In the genomic region with DNA sequence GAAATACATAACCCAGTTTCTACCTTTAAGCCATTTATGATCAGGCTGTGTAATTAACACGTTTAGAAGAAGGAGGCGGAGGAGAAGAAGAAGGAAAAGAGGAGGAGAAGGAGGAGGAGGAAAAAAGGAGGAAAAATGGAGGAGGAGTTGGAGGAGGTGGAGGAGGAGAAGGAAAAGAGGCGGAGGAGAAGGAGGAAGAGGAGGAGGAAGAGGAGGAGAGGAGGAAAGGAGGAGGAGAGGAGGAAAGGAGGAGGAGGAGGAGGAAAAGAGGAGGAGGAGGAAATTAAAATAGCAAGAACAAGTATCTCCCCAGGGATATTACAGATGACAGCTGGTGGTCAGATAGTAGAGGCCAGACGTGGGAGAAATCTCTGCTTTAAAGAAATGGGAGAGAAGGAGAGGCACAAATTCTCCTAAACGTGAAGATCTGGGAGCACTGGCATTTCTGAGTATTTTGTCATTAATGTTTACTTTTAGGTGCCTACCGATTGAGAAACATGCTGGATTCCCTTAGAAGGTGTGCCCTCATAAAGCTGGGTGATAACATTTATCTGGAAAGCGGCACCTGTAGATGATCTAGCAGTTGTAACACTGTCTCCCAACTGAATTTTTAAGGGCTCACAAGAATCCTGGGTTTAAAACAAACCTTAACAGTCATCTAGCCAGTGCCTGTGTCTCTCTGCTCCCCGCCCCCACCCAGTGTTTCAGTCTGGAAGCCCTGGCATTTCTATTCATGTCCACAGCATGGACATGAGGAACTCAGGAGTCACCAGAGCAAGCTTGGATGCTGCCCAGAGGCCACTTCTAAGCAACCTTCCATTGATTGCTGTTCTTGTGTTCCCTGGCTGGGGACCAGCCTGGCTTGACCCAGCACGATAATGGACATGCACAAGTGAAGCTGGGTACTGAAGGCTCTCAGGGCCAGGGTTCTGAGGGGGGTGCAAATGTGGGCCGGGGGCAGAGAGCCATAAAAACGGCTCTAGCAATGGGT, we compare ENCODE assay signal across 15 cellular contexts.
"Had no signal": no experiment of that assay in that cellular context is flagged by ENCODE, and none has a peak within 500 bp of the region (broad histone marks: within the 10 kb centered on the region; RNA-seq: fewer than 3 reads in every experiment).

No MANE protein-coding gene starts in this region.

- H3K36me3 ChIP-seq: cardiac muscle cell, neural progenitor cell, vagina had no signal

- H3K4me2 ChIP-seq: neural progenitor cell had no signal

- H3K27ac ChIP-seq: cardiac muscle cell, dorsolateral prefrontal cortex, neural progenitor cell, vagina had no signal

- H3K4me3 ChIP-seq: cardiac muscle cell, dorsolateral prefrontal cortex, neural progenitor cell, vagina had no signal

- H3K4me1 ChIP-seq: vagina had no signal

- H3K27me3 ChIP-seq: cardiac muscle cell, neural progenitor cell, vagina had no signal

- DNase-seq: activated CD4-positive, alpha-beta T cell treated with anti-CD3 and anti-CD28 coated beads, Interleukin-2, amount 50 U/mL, for 4 hours; activated naive CD4-positive, alpha-beta T cell treated with anti-CD3 and anti-CD28 coated beads for 36 hours; activated T-cell treated with anti-CD3 and anti-CD28 coated beads for 4 hours; kidney glomerular epithelial cell; midbrain; naive B cell; stimulated activated CD4-positive, alpha-beta T cell treated with anti-CD3 and anti-CD28 coated beads, Interleukin-12 subunit alpha, Interleukin-12 subunit beta, amount 100 ng/mL, for 4 hours; stimulated activated CD4-positive, alpha-beta T cell treated with anti-CD3 and anti-CD28 coated beads, Interleukin-2, amount 100 ng/mL, for 24 hours had no signal

- ATAC-seq: activated CD4-positive, CD25-positive, alpha-beta regulatory T cell treated with anti-CD3 and anti-CD28 coated beads, Interleukin-2, amount 50 U/mL, for 24 hours; activated T-helper 17 cell treated with anti-CD3 and anti-CD28 coated beads, Interleukin-2, amount 50 U/mL, for 72 hours; stimulated activated memory B cell treated with anti-CD40 and anti-IgM and Interleukin-4, amounts not matched to agents 10 μg/mL and 1 μg/mL and 100 μg/mL, for 72 hours had no signal

- H3K9me3 ChIP-seq: vagina had no signal

- H2AFZ ChIP-seq: neural progenitor cell had no signal
